In the genomic region with DNA sequence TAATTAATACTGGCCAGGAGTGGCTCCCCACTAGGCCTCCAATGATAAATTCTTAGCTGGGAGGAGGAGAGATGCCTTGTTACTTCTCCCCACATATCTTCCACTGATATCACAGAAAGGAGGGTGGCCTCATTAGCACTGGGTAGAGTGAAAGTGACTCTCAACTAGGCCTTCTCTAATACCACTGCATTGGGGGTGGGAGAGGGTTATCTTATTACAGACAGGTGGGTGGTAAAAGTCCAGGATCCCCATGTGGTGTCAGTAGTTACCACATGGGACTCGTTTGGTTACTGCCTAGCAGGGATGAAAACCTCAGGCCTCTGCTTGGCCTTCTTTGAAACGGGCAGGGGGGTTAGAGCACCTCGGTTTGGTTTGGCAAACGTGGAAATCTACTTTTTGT, we compare ENCODE assay signal across 1 cellular context.
TF ChIP-seq lines count a peak whose summit lies in the region.

No MANE protein-coding gene starts in this region.

TF ChIP-seq in GM12878, 131 proteins besides CTCF, POLR2A, EP300 and RAD21:
- peak; percentile 45 for TF ChIP-seq RUNX3 (IDR thresholded peaks at IDR 0.05; ENCODE audit: low read length)
- no peak for TF ChIP-seq ZNF384 (IDR thresholded peaks at IDR 0.05; ENCODE audit: borderline replicate concordance, low read depth, low read length)
